ENCODE assay signal across 2 cellular contexts in the genomic region with DNA sequence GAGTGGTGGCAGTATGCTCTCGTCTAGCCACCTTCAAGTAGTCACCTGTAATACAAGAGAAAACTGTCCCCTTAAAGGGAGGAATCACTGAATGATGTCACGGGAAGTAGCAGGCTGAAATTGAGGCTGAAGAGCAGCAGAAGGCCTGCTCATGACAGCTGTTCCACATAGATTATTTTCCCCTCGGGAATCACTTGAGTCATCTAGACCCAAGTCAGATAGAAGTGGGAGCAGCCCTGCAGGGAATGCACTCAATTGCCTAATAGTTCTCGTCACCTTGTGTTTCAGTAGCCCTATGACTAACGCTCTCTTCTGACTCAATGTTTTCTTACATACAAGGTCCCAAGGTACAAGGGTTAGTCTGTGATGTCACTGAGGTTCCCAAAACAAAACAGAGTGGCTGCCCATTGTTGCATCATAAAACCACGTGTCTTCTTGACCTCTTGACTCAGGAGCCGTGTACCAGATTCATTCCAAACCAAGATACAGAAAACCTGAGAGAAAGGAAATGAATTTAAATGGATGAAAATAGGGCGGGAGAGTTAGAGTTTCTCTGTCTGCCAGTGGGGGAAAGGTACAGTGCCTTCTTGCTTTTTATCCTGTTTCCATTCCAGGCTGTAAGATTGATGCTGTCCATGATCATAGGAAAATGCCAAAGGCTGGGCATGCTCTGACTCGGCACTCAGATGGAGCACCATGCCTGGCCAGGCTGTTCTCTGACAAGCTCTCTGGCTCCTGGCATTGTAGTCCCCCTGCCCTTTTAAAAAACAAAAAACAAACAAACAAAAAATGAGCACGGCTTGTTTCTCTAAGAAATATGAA.
TF ChIP-seq lines count a peak whose summit lies in the region.

No MANE protein-coding gene starts in this region.

TF ChIP-seq in K562, 482 proteins besides CTCF, POLR2A, EP300 and RAD21 (continues in another document):
- TF ChIP-seq ZEB2 (IDR thresholded peaks at IDR 0.05) (peak; percentile 90), NFRKB (IDR thresholded peaks at IDR 0.05; ENCODE audit: low read depth) (peak; percentile 35; the same call in 1 of the 2 replicates), ZNF133 (CRISPR knock-in tag; IDR thresholded peaks at IDR 0.05) (no peak), MAZ (CRISPR knock-in tag; conservative IDR thresholded peaks at IDR 0.05 in 1 of 2, IDR thresholded peaks at IDR 0.05 in 1 of 2) (no peak), MAFK (IDR thresholded peaks at IDR 0.05; ENCODE audit: low read length) (peak; percentile 58), ETV6 (IDR thresholded peaks at IDR 0.05; ENCODE audit: borderline replicate concordance in 1 of 2, low read depth in 2 of 2, low read length in 1 of 2) (no peak), ETV6 (CRISPR knock-in tag; IDR thresholded peaks at IDR 0.05; ENCODE audit: borderline replicate concordance) (no peak), ATF7 (IDR thresholded peaks at IDR 0.05) (peak; percentile 97), NCOA1 (IDR thresholded peaks at IDR 0.05; ENCODE audit: low read depth) (peak; percentile 88), HDAC1 (IDR thresholded peaks at IDR 0.05) (peak in 1 of 2 experiments; percentile 48; a peak in 1 of 4 replicates), DDX20 (tag; IDR thresholded peaks at IDR 0.05; ENCODE audit: low read depth) (no peak), TAL1 (IDR thresholded peaks at IDR 0.05) (peak; percentile 79), ZBTB8A (IDR thresholded peaks at IDR 0.05; ENCODE audit: partially characterized antibody) (no peak), ZNF75A (CRISPR knock-in tag; IDR thresholded peaks at IDR 0.05) (no peak), GABPB1 (CRISPR knock-in tag; IDR thresholded peaks at IDR 0.05) (peak; percentile 84), DMBX1 (CRISPR knock-in tag; IDR thresholded peaks at IDR 0.05; ENCODE audit: borderline replicate concordance) (no peak), IRF2 (CRISPR knock-in tag; IDR thresholded peaks at IDR 0.05) (no peak), SOX6 (IDR thresholded peaks at IDR 0.05) (peak; percentile 89), TRIM24 (IDR thresholded peaks at IDR 0.05) (peak; percentile 83 to 89), SMAD4 (CRISPR knock-in tag; conservative IDR thresholded peaks at IDR 0.05) (peak; percentile 81), EHMT2 (IDR thresholded peaks at IDR 0.05) (no peak), POLR2H (tag; IDR thresholded peaks at IDR 0.05; ENCODE audit: low read depth) (peak; percentile 61; the same call in 1 of the 2 replicates), FOXM1 (IDR thresholded peaks at IDR 0.05; ENCODE audit: low read depth) (peak; percentile 17; the same call in 1 of the 2 replicates), FOXM1 (CRISPR knock-in tag; IDR thresholded peaks at IDR 0.05; ENCODE audit: low read depth) (no peak), XRCC5 (IDR thresholded peaks at IDR 0.05; ENCODE audit: low read depth, low read length) (no peak), HDAC2 (IDR thresholded peaks at IDR 0.05) (peak; percentile 68; the same call in 1 of the 2 replicates), NCOR1 (IDR thresholded peaks at IDR 0.05) (peak; percentile 66), TCF3 (CRISPR knock-in tag; IDR thresholded peaks at IDR 0.05) (peak; percentile 88)
- TF ChIP-seq, protein P1, sequence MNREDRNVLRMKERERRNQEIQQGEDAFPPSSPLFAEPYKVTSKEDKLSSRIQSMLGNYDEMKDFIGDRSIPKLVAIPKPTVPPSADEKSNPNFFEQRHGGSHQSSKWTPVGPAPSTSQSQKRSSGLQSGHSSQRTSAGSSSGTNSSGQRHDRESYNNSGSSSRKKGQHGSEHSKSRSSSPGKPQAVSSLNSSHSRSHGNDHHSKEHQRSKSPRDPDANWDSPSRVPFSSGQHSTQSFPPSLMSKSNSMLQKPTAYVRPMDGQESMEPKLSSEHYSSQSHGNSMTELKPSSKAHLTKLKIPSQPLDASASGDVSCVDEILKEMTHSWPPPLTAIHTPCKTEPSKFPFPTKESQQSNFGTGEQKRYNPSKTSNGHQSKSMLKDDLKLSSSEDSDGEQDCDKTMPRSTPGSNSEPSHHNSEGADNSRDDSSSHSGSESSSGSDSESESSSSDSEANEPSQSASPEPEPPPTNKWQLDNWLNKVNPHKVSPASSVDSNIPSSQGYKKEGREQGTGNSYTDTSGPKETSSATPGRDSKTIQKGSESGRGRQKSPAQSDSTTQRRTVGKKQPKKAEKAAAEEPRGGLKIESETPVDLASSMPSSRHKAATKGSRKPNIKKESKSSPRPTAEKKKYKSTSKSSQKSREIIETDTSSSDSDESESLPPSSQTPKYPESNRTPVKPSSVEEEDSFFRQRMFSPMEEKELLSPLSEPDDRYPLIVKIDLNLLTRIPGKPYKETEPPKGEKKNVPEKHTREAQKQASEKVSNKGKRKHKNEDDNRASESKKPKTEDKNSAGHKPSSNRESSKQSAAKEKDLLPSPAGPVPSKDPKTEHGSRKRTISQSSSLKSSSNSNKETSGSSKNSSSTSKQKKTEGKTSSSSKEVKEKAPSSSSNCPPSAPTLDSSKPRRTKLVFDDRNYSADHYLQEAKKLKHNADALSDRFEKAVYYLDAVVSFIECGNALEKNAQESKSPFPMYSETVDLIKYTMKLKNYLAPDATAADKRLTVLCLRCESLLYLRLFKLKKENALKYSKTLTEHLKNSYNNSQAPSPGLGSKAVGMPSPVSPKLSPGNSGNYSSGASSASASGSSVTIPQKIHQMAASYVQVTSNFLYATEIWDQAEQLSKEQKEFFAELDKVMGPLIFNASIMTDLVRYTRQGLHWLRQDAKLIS (CRISPR knock-in tag; IDR thresholded peaks at IDR 0.05), result no peak
- TF ChIP-seq, protein P2, sequence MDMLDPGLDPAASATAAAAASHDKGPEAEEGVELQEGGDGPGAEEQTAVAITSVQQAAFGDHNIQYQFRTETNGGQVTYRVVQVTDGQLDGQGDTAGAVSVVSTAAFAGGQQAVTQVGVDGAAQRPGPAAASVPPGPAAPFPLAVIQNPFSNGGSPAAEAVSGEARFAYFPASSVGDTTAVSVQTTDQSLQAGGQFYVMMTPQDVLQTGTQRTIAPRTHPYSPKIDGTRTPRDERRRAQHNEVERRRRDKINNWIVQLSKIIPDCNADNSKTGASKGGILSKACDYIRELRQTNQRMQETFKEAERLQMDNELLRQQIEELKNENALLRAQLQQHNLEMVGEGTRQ (CRISPR knock-in tag; IDR thresholded peaks at IDR 0.05), result peak; percentile 65

TF ChIP-seq in liver, 16 proteins besides CTCF, POLR2A, EP300 and RAD21:
- TF ChIP-seq GABPA (IDR thresholded peaks at IDR 0.05 in 1 of 2, conservative IDR thresholded peaks at IDR 0.05 in 1 of 2), result peak in 1 of 2 donors; percentile 56
- TF ChIP-seq EGR1 (IDR thresholded peaks at IDR 0.05; ENCODE audit: low read depth in 2 of 2), result peak in 1 of 2 donors; percentile 69
- TF ChIP-seq SP1 (IDR thresholded peaks at IDR 0.05), result peak; percentile 81
- TF ChIP-seq JUND (IDR thresholded peaks at IDR 0.05), result peak; percentile 96 to 98
- TF ChIP-seq RXRA (IDR thresholded peaks at IDR 0.05), result peak; percentile 82 to 94
- no peak for TF ChIP-seq YY1 (IDR thresholded peaks at IDR 0.05)
- TF ChIP-seq, protein P3, sequence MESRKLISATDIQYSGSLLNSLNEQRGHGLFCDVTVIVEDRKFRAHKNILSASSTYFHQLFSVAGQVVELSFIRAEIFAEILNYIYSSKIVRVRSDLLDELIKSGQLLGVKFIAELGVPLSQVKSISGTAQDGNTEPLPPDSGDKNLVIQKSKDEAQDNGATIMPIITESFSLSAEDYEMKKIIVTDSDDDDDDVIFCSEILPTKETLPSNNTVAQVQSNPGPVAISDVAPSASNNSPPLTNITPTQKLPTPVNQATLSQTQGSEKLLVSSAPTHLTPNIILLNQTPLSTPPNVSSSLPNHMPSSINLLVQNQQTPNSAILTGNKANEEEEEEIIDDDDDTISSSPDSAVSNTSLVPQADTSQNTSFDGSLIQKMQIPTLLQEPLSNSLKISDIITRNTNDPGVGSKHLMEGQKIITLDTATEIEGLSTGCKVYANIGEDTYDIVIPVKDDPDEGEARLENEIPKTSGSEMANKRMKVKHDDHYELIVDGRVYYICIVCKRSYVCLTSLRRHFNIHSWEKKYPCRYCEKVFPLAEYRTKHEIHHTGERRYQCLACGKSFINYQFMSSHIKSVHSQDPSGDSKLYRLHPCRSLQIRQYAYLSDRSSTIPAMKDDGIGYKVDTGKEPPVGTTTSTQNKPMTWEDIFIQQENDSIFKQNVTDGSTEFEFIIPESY (IDR thresholded peaks at IDR 0.05), result peak; percentile 86
- TF ChIP-seq, protein P4, sequence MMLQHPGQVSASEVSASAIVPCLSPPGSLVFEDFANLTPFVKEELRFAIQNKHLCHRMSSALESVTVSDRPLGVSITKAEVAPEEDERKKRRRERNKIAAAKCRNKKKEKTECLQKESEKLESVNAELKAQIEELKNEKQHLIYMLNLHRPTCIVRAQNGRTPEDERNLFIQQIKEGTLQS (IDR thresholded peaks at IDR 0.05), result peak; percentile 97
- TF ChIP-seq FOXA1 (IDR thresholded peaks at IDR 0.05), result peak; percentile 77
- peak; percentile 97 for TF ChIP-seq HNF4A (conservative IDR thresholded peaks at IDR 0.05)
- TF ChIP-seq, protein P5, sequence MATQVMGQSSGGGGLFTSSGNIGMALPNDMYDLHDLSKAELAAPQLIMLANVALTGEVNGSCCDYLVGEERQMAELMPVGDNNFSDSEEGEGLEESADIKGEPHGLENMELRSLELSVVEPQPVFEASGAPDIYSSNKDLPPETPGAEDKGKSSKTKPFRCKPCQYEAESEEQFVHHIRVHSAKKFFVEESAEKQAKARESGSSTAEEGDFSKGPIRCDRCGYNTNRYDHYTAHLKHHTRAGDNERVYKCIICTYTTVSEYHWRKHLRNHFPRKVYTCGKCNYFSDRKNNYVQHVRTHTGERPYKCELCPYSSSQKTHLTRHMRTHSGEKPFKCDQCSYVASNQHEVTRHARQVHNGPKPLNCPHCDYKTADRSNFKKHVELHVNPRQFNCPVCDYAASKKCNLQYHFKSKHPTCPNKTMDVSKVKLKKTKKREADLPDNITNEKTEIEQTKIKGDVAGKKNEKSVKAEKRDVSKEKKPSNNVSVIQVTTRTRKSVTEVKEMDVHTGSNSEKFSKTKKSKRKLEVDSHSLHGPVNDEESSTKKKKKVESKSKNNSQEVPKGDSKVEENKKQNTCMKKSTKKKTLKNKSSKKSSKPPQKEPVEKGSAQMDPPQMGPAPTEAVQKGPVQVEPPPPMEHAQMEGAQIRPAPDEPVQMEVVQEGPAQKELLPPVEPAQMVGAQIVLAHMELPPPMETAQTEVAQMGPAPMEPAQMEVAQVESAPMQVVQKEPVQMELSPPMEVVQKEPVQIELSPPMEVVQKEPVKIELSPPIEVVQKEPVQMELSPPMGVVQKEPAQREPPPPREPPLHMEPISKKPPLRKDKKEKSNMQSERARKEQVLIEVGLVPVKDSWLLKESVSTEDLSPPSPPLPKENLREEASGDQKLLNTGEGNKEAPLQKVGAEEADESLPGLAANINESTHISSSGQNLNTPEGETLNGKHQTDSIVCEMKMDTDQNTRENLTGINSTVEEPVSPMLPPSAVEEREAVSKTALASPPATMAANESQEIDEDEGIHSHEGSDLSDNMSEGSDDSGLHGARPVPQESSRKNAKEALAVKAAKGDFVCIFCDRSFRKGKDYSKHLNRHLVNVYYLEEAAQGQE (IDR thresholded peaks at IDR 0.05), result peak; percentile 52
- TF ChIP-seq, protein P6, sequence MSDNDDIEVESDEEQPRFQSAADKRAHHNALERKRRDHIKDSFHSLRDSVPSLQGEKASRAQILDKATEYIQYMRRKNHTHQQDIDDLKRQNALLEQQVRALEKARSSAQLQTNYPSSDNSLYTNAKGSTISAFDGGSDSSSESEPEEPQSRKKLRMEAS (IDR thresholded peaks at IDR 0.05), result peak; percentile 88
- no peak for TF ChIP-seq TAF1 (conservative IDR thresholded peaks at IDR 0.05)
- TF ChIP-seq NR2F2 (IDR thresholded peaks at IDR 0.05), result peak; percentile 97
- TF ChIP-seq FOXA2 (IDR thresholded peaks at IDR 0.05), result peak; percentile 59
- TF ChIP-seq HNF4G (IDR thresholded peaks at IDR 0.05), result peak; percentile 92
TF ChIP-seq in liver: peak in this region for 14.
